In the genomic region with DNA sequence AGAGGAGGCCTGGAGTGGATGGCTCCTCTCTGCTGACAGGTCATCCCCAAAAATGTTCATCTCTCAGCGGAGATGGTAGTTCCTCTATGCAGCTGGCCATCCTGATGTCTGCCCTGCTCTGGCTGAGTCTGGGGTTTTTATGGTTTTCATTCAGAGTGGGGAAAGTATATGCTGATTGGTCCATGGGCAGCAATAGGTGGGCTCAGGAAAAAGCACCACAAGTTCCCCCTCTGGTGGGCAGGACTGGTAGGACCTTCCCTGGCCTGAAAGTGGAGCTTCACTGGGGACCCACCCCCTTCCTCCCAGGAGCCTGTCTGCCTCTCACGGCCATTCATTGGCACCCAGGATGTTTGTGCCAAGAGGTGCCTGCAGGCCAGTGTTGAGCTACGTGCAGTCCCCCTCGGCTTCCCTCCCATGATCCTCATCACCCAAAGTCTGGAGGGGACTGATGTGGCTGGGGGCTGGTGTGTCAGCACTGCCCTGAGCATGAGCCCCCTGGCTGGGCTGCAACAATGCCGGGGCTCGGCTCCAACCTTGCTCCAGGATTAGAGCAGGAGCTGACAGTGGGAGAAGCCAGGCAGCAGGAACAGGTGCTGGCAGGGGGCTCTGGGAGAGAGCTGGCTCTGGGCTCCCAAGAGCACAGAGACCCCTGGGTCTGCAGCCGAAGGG, we compare ENCODE assay signal across 10 cellular contexts. TPM values are rescaled to one million over a fixed set of nuclear protein-coding genes. Genes with fewer than 3 reads are reported as not detected.
A peak's percentile ranks its signal among the peaks of the same experiment; 100 is the strongest.
DNase-seq lines count a peak whose midpoint lies in the region; ATAC-seq, FAIRE-seq and TF ChIP-seq lines count a peak whose summit lies in the region.
"Had no signal": no experiment of that assay in that cellular context is flagged by ENCODE, and none has a peak within 500 bp of the region (broad histone marks: within the 10 kb centered on the region; RNA-seq: fewer than 3 reads in every experiment).

No MANE protein-coding gene starts in this region.

- no peak overlapping the region for H2AFZ ChIP-seq in SK-N-SH (ENCODE audit: low read depth)

- H3K27ac ChIP-seq in 22Rv1 (no peak overlapping the region), SK-N-SH (ENCODE audit: low read depth in 2 of 2, low read length in 1 of 2) (no peak overlapping the region), small intestine (ENCODE audit: low read depth in 1 of 2, low read length in 1 of 2) (no peak overlapping the region)
- H3K27ac ChIP-seq: uterus had no signal

- peak; percentile 13 for FAIRE-seq in G401.6 (lab: Jason Lieb, UNC)
- FAIRE-seq in small intestine (lab: Jason Lieb, UNC): no peak

- H3F3A ChIP-seq in SK-N-SH (replicated peaks; ENCODE audit: insufficient read depth): no peaks in the 10 kb centered on the region

- no peak for ATAC-seq in HG02973 (IDR thresholded peaks at IDR 0.05; ENCODE audit: unreplicated experiment)

- CTCF ChIA-PET in SK-N-SH (lab: Yijun Ruan, JAX): interaction anchor here (0.7 to 1.8 kb wide), 5 partner anchors 18 to 115 kb away, joined by 3 to 7 read pairs (median 3); partner anchors contain the start of gene SLC30A4

- H3K4me1 ChIP-seq in SK-N-SH (ENCODE audit: control insufficient read depth in 1 of 2, insufficient read depth in 2 of 2, low read depth in 1 of 2, low read length in 1 of 2) (no peaks in the 10 kb centered on the region), small intestine (ENCODE audit: control insufficient read depth in 2 of 2, insufficient read depth in 1 of 2, low read depth in 1 of 2, low read length in 1 of 2) (no peaks in the 10 kb centered on the region)
- H3K4me1 ChIP-seq: uterus had no signal

- DNase-seq in SK-N-SH (peak; percentile 28), foreskin fibroblast (peak in 1 of 2 donors; percentile 29), NCI-H1048 (lab: John Stamatoyannopoulos, UW) (no peak), small intestine (no peak), ureter (ENCODE audit: low spot score) (no peak)
- DNase-seq: natural killer cell, uterus had no signal

- H3K27me3 ChIP-seq in SK-N-SH (ENCODE audit: insufficient read depth) (no peaks in the 10 kb centered on the region; the same call in 1 of the 2 replicates), small intestine (ENCODE audit: control insufficient read depth in 2 of 2, insufficient read depth in 2 of 2, low read length in 2 of 2) (peaks cover 0 to 10% of the 10 kb centered on the region in 2 donors)
- H3K27me3 ChIP-seq: uterus had no signal

- no peaks in the 10 kb centered on the region for H3K9me3 ChIP-seq in SK-N-SH
- no peaks in the 10 kb centered on the region for H3K9me3 ChIP-seq in small intestine (ENCODE audit: control insufficient read depth, low read depth)
- H3K9me3 ChIP-seq: uterus had no signal

- H3K36me3 ChIP-seq in SK-N-SH (replicated peaks in 1 of 2; ENCODE audit: control insufficient read depth in 1 of 2, insufficient read depth in 2 of 2, low read length in 1 of 2) (no peaks in the 10 kb centered on the region), small intestine (ENCODE audit: control insufficient read depth in 2 of 2, insufficient read depth in 2 of 2, low read length in 2 of 2) (no peaks in the 10 kb centered on the region)
- H3K36me3 ChIP-seq: uterus had no signal

- TF ChIP-seq EP300 in SK-N-SH (IDR thresholded peaks at IDR 0.05; ENCODE audit: borderline replicate concordance in 1 of 2, low read depth in 1 of 2, low read length in 1 of 2): no peak

- WGBS in SK-N-SH (ENCODE audit: low lambda C conversion rate): 51% methylated on average over 5 of the region's 7 CpGs
- WGBS in small intestine, 3 donors: 84 to 86% (median 84%) methylated on average over 7 of the region's 7 CpGs

- no peak for TF ChIP-seq RAD21 in SK-N-SH (IDR thresholded peaks at IDR 0.05; ENCODE audit: low read length)

- no peaks in the 10 kb centered on the region for H3K79me2 ChIP-seq in SK-N-SH (ENCODE audit: insufficient read depth)

- no peaks in the 10 kb centered on the region for H3K9me2 ChIP-seq in SK-N-SH

- POLR2A ChIA-PET in SK-N-SH (lab: Yijun Ruan, JAX): interaction anchor here (1.3 kb wide), 1 partner anchor 12 kb away, joined by 4 read pairs; no protein-coding TSS in a partner anchor

- no peak overlapping the region for H3K4me2 ChIP-seq in SK-N-SH

- H3K4me3 ChIP-seq in SK-N-SH (ENCODE audit: low read depth in 2 of 2, low read length in 1 of 2): no peak overlapping the region
- H3K4me3 ChIP-seq in foreskin fibroblast (ENCODE audit: low read depth in 1 of 2, low read length in 2 of 2): no peak overlapping the region
- no peak overlapping the region for H3K4me3 ChIP-seq in small intestine (ENCODE audit: low read depth in 1 of 2, low read length in 2 of 2)
- H3K4me3 ChIP-seq: uterus had no signal

- TF ChIP-seq CTCF in 22Rv1 (IDR thresholded peaks at IDR 0.05) (0 out of 2 replicates have a peak, but pooled peaks have one; percentile 13), SK-N-SH (IDR thresholded peaks at IDR 0.05) (peak; percentile 21; the same call in 1 of the 2 replicates), foreskin fibroblast (IDR thresholded peaks at IDR 0.05; ENCODE audit: low read depth, low read length) (peak; percentile 40)

- no peaks in the 10 kb centered on the region for H4K20me1 ChIP-seq in SK-N-SH (ENCODE audit: insufficient read depth)

- no peak overlapping the region for H3K9ac ChIP-seq in SK-N-SH

TF ChIP-seq in SK-N-SH, 30 proteins besides CTCF, POLR2A, EP300 and RAD21:
- TF ChIP-seq SIN3A (IDR thresholded peaks at IDR 0.05; ENCODE audit: borderline replicate concordance, low read depth, low read length): no peak
- no peak for TF ChIP-seq FOXM1 (IDR thresholded peaks at IDR 0.05; ENCODE audit: low read depth)
- TF ChIP-seq TEAD4 (IDR thresholded peaks at IDR 0.05; ENCODE audit: borderline replicate concordance, insufficient read depth): no peak
- no peak for TF ChIP-seq TAF1 (IDR thresholded peaks at IDR 0.05; ENCODE audit: borderline replicate concordance, low read depth, low read length)
- TF ChIP-seq MEF2A (IDR thresholded peaks at IDR 0.05; ENCODE audit: borderline replicate concordance, low read depth): no peak
- TF ChIP-seq, protein P1, sequence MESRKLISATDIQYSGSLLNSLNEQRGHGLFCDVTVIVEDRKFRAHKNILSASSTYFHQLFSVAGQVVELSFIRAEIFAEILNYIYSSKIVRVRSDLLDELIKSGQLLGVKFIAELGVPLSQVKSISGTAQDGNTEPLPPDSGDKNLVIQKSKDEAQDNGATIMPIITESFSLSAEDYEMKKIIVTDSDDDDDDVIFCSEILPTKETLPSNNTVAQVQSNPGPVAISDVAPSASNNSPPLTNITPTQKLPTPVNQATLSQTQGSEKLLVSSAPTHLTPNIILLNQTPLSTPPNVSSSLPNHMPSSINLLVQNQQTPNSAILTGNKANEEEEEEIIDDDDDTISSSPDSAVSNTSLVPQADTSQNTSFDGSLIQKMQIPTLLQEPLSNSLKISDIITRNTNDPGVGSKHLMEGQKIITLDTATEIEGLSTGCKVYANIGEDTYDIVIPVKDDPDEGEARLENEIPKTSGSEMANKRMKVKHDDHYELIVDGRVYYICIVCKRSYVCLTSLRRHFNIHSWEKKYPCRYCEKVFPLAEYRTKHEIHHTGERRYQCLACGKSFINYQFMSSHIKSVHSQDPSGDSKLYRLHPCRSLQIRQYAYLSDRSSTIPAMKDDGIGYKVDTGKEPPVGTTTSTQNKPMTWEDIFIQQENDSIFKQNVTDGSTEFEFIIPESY (IDR thresholded peaks at IDR 0.05; ENCODE audit: borderline replicate concordance, low read depth): no peak
- TF ChIP-seq GABPA (IDR thresholded peaks at IDR 0.05; ENCODE audit: low read depth): no peak
- TF ChIP-seq YY1 (IDR thresholded peaks at IDR 0.05; ENCODE audit: low read depth): no peak
- TF ChIP-seq NRF1 (IDR thresholded peaks at IDR 0.05; ENCODE audit: low read depth, low read length): no peak
- no peak; the same call in 1 of the 2 replicates for TF ChIP-seq SMC3 (IDR thresholded peaks at IDR 0.05; ENCODE audit: low read depth, low read length)
- TF ChIP-seq CHD2 (IDR thresholded peaks at IDR 0.05; ENCODE audit: low read length, partially characterized antibody): no peak
- no peak for TF ChIP-seq RXRA (IDR thresholded peaks at IDR 0.05; ENCODE audit: borderline replicate concordance, low read depth)
- no peak for TF ChIP-seq RCOR1 (IDR thresholded peaks at IDR 0.05; ENCODE audit: low read length)
- no peak for TF ChIP-seq RFX5 (IDR thresholded peaks at IDR 0.05; ENCODE audit: low read length)
- no peak for TF ChIP-seq POLR2AphosphoS5 (IDR thresholded peaks at IDR 0.05; ENCODE audit: low read depth, low read length)
- no peak for TF ChIP-seq FOSL2 (IDR thresholded peaks at IDR 0.05; ENCODE audit: borderline replicate concordance, low read depth)
- no peak for TF ChIP-seq ELF1 (IDR thresholded peaks at IDR 0.05)
- no peak for TF ChIP-seq JUND (IDR thresholded peaks at IDR 0.05)
- no peak for TF ChIP-seq EZH2phosphoT487 (IDR thresholded peaks at IDR 0.05; ENCODE audit: borderline replicate concordance, low read depth)
- TF ChIP-seq TCF12 (IDR thresholded peaks at IDR 0.05): no peak

RNA-seq across cellular contexts. Expression of gene BLOC1S6, which starts 13.1 kb away (rescaled TPM):
- polyA plus RNA-seq in SK-N-SH (2012; rRNA removed): 11.3 and 14.1 TPM in 2 replicates
- 21.1 and 25.9 TPM in 2 replicates for polyA plus RNA-seq in SK-N-SH (2012; cell fraction: cytosol; rRNA removed)
- 5.2 and 8.4 TPM in 2 replicates for polyA plus RNA-seq in SK-N-SH (2012; cell fraction: nucleus; rRNA removed)
- 10 to 100 TPM; 14.3 to 24.2 (median 19.5) TPM for polyA plus RNA-seq in small intestine
- 34.1 TPM for total RNA-seq in ureter

RNA-seq across cellular contexts. Expression of gene SLC30A4, which starts 51.5 kb away (rescaled TPM):
- 1.9 and 2.8 TPM in 2 replicates for polyA plus RNA-seq in SK-N-SH (2012; rRNA removed)
- 2.9 and 3.2 TPM in 2 replicates for polyA plus RNA-seq in SK-N-SH (2012; cell fraction: cytosol; rRNA removed)
- 1.4 and 2.3 TPM in 2 replicates for polyA plus RNA-seq in SK-N-SH (2012; cell fraction: nucleus; rRNA removed)
- polyA plus RNA-seq in small intestine: 10 to 100 TPM in 2 of 3 donors, 1 to 10 TPM in 1; 5.3 to 13.6 (median 12.4) TPM
- 5.8 TPM for total RNA-seq in ureter
